25 cellular contexts compared by ENCODE assay signal in genomic region chr15:60026555-60026954, GRCh38. TPM values are rescaled to one million over a fixed set of nuclear protein-coding genes. Genes with fewer than 3 reads are reported as not detected.
"Had no signal": no experiment of that assay in that cellular context is flagged by ENCODE, and none has a peak within 500 bp of the region (broad histone marks: within the 10 kb centered on the region; RNA-seq: fewer than 3 reads in every experiment).

No MANE protein-coding gene starts in this region.

- H3K36me3 ChIP-seq: gastrocnemius medialis, prostate gland, spleen, upper lobe of left lung had no signal

- H3K4me3 ChIP-seq: body of pancreas, gastrocnemius medialis, prostate gland, spleen, upper lobe of left lung had no signal

- H3K27me3 ChIP-seq: body of pancreas, upper lobe of left lung had no signal

- DNase-seq: activated B cell treated with CpG ODN at 0.5 μM for 24 hours; activated CD4-positive, alpha-beta memory T cell treated with anti-CD3 and anti-CD28 coated beads for 36 hours; activated CD4-positive, alpha-beta T cell treated with anti-CD3 and anti-CD28 coated beads for 36 hours; activated effector memory CD4-positive, alpha-beta T cell treated with anti-CD3 and anti-CD28 coated beads, Interleukin-2, amount 50 U/mL, for 16 hours; activated naive CD4-positive, alpha-beta T cell treated with anti-CD3 and anti-CD28 coated beads, Interleukin-2, amount 10 ng/mL, durations not matched to agents 7 days and 5 days; activated T-cell treated with anti-CD3 and anti-CD28 coated beads for 4 hours; anterior cingulate cortex; body of pancreas; caudate nucleus; dermis blood vessel endothelial cell; effector CD8-positive, alpha-beta T cell; erythroblast; gastrocnemius medialis; hippocampal formation; left cardiac atrium; midbrain; natural killer cell; spleen; stimulated activated CD4-positive, alpha-beta T cell treated with anti-CD3 and anti-CD28 coated beads, Interleukin-4, amount 100 ng/mL, for 24 hours; stimulated activated naive CD4-positive, alpha-beta T cell treated with Interleukin-2 at 50 U/mL for 16 hours; T1000; upper lobe of left lung had no signal

- H3K9me3 ChIP-seq: body of pancreas, gastrocnemius medialis, prostate gland had no signal

- H3K4me3 Mint-ChIP-seq: activated B cell treated with CpG ODN at 0.5 μM for 24 hours; activated CD4-positive, alpha-beta memory T cell treated with anti-CD3 and anti-CD28 coated beads for 36 hours; activated CD4-positive, alpha-beta T cell treated with anti-CD3 and anti-CD28 coated beads for 36 hours; activated naive CD4-positive, alpha-beta T cell treated with anti-CD3 and anti-CD28 coated beads, Interleukin-2, amount 10 ng/mL, durations not matched to agents 7 days and 5 days; natural killer cell had no signal

- H3K9me3 Mint-ChIP-seq: activated CD4-positive, alpha-beta memory T cell treated with anti-CD3 and anti-CD28 coated beads for 36 hours; activated naive CD4-positive, alpha-beta T cell treated with anti-CD3 and anti-CD28 coated beads, Interleukin-2, amount 10 ng/mL, durations not matched to agents 7 days and 5 days; natural killer cell had no signal

- H3K27me3 Mint-ChIP-seq: activated CD4-positive, alpha-beta T cell treated with anti-CD3 and anti-CD28 coated beads for 36 hours had no signal

- H3K4me1 Mint-ChIP-seq: activated B cell treated with CpG ODN at 0.5 μM for 24 hours had no signal

- H3K27ac Mint-ChIP-seq: activated B cell treated with CpG ODN at 0.5 μM for 24 hours; activated CD4-positive, alpha-beta memory T cell treated with anti-CD3 and anti-CD28 coated beads for 36 hours; activated CD4-positive, alpha-beta T cell treated with anti-CD3 and anti-CD28 coated beads for 36 hours; activated naive CD4-positive, alpha-beta T cell treated with anti-CD3 and anti-CD28 coated beads, Interleukin-2, amount 10 ng/mL, durations not matched to agents 7 days and 5 days; natural killer cell had no signal

- H3K4me1 ChIP-seq: body of pancreas, gastrocnemius medialis, prostate gland, spleen, upper lobe of left lung had no signal

- H3K36me3 Mint-ChIP-seq: activated CD4-positive, alpha-beta memory T cell treated with anti-CD3 and anti-CD28 coated beads for 36 hours; natural killer cell had no signal

- ATAC-seq: activated CD4-positive, alpha-beta T cell treated with anti-CD3 and anti-CD28 coated beads for 36 hours; body of pancreas; gastrocnemius medialis; left cardiac atrium; natural killer cell had no signal

- H3K27ac ChIP-seq: body of pancreas, gastrocnemius medialis, prostate gland, spleen, upper lobe of left lung had no signal

RNA-seq across cellular contexts. Expression of gene FOXB1, which starts 22.4 kb away (rescaled TPM):
- total RNA-seq: activated B cell treated with CpG ODN at 0.5 μM for 24 hours, body of pancreas, dermis blood vessel endothelial cell, gastrocnemius medialis, left cardiac atrium, liver, natural killer cell, osteocyte, prostate gland, upper lobe of left lung had no signal
